ENCODE assay signal across 8 cellular contexts in the genomic region with DNA sequence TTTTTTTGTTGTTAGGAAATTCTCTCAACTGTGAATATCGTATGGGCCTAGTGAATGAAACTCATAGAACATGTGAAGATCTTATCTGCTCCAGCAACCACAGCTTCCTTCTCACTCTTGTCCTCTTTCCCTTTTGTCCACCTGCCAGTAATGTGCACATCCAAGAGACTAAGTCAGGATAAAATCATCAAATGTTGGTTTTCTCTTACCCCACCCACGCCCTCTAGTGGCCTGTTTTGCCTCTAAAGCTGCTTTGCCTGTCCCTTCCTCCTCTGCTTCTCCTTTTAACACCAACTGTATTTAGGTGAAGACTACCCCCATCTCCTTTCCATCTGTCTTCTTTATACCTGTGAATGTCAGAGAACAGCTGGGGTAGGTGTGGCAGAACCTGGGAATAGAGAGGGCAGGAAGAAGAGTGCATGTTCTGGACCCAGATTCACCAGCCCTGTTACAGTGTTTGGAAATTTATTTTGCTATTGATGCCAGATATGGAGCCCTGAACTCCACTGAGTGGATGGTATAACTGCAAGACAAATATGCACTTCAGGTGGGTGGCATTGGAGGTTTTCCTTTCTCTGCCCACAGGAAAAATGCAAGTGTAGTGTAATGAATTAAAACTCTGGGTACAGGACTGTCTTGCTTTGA. TPM values are rescaled to one million over a fixed set of nuclear protein-coding genes. Genes with fewer than 3 reads are reported as not detected.
DNase-seq lines count a peak whose midpoint lies in the region; ATAC-seq and TF ChIP-seq lines count a peak whose summit lies in the region.

No MANE protein-coding gene starts in this region.

- H4K91ac ChIP-seq in IMR-90 (ENCODE audit: insufficient read depth, low read depth, low read length), result no peak overlapping the region

- DNase-seq in COLO668 (lab: John Stamatoyannopoulos, UW; ENCODE audit: unreplicated experiment), result peak; percentile 70
- peak; percentile 71 for DNase-seq in IMR-90
- peak; percentile 69 for DNase-seq in activated T-cell treated with anti-CD3 and anti-CD28 coated beads for 48 hours (ENCODE audit: low read depth)
- peak; percentile 11 for DNase-seq in esophagus squamous epithelium (lab: John Stamatoyannopoulos, UW)
- DNase-seq in stimulated activated naive CD8-positive, alpha-beta T cell treated with anti-CD3 and anti-CD28 coated beads, Interleukin-15, Interleukin-2, amounts not matched to agents 100 U/mL and 50 U/mL, for 24 hours, result peak; percentile 84

- H4K8ac ChIP-seq in IMR-90 (ENCODE audit: low read depth in 2 of 2, low read length in 2 of 2), result peak overlapping the region in 1 of 2 experiments; percentile 48; a peak in 1 of 4 replicates

- H3K9ac ChIP-seq in IMR-90 (ENCODE audit: low read depth, low read length), result peak overlapping the region; percentile 55; the same call in 1 of the 2 replicates
- H3K9ac ChIP-seq in OCI-LY3 (ENCODE audit: low read length), result peak overlapping the region; percentile 25

- TF ChIP-seq POLR2A in IMR-90 (IDR thresholded peaks at IDR 0.05; ENCODE audit: low read depth, low read length) (no peak), esophagus squamous epithelium (IDR thresholded peaks at IDR 0.05) (no peak)

- H2BK5ac ChIP-seq in IMR-90 (ENCODE audit: low read depth, low read length, poor library complexity, severe bottlenecking), result no peak overlapping the region

- TF ChIP-seq RAD21 in IMR-90 (IDR thresholded peaks at IDR 0.05; ENCODE audit: low read length), result peak; percentile 77

- H3K23ac ChIP-seq in IMR-90 (ENCODE audit: low read depth, low read length), result no peak overlapping the region

- H3K14ac ChIP-seq in IMR-90 (replicated peaks; ENCODE audit: low read depth, low read length), result no peak overlapping the region

- dilution Hi-C loops in IMR-90 (cut with HindIII; ENCODE audit: low sequenced_read_pairs, unreplicated experiment), result no loop called here

- no peak overlapping the region for H3K4me3 Mint-ChIP-seq in nephron

- H2AK9ac ChIP-seq in IMR-90 (replicated peaks; ENCODE audit: low read depth, low read length, poor library complexity), result no peak overlapping the region

- no peaks in the 10 kb centered on the region for H3K36me3 Mint-ChIP-seq in nephron (ENCODE audit: low read depth)

- H3K4me1 ChIP-seq in IMR-90 (ENCODE audit: control insufficient read depth, insufficient read depth, low read length) (peaks cover 11% of the 10 kb centered on the region), OCI-LY3 (ENCODE audit: low read length) (peaks cover 63% of the 10 kb centered on the region), esophagus squamous epithelium (peaks cover 0 to 39% (median 4%) of the 10 kb centered on the region in 3 donors)

- no peak overlapping the region for H3K56ac ChIP-seq in IMR-90 (ENCODE audit: extremely low read depth, insufficient read depth, low read length)

- CTCF ChIA-PET in IMR-90 (lab: Yijun Ruan, JAX), result interaction anchor here (0.6 to 1.8 kb wide), 13 partner anchors 8 to 823 kb away, joined by 3 to 9 read pairs (median 4); partner anchors contain the start of gene MGAT5

- peak; percentile 52 for ATAC-seq in IMR-90 (ENCODE audit: low read depth)
- no peak for ATAC-seq in stimulated activated naive CD8-positive, alpha-beta T cell treated with anti-CD3 and anti-CD28 coated beads, Interleukin-15, Interleukin-2, amounts not matched to agents 100 U/mL and 50 U/mL, for 24 hours
- ATAC-seq in HG03521 (IDR thresholded peaks at IDR 0.05; ENCODE audit: unreplicated experiment), result no peak

- H3K4me1 Mint-ChIP-seq in nephron, result peaks cover 20% of the 10 kb centered on the region

- H3K79me2 ChIP-seq in OCI-LY3 (ENCODE audit: low read length), result no peaks in the 10 kb centered on the region

- H2AK5ac ChIP-seq in IMR-90 (ENCODE audit: low read depth, low read length), result peak overlapping the region; percentile 82

- H3K27me3 ChIP-seq in IMR-90 (ENCODE audit: control insufficient read depth, insufficient read depth, low read length), result no peaks in the 10 kb centered on the region
- peaks cover 64% of the 10 kb centered on the region for H3K27me3 ChIP-seq in OCI-LY3 (ENCODE audit: low read depth, low read length)
- no peaks in the 10 kb centered on the region for H3K27me3 ChIP-seq in esophagus squamous epithelium

- H4K20me1 ChIP-seq in IMR-90 (ENCODE audit: insufficient read depth, low read length) (peaks cover 48% of the 10 kb centered on the region; the same call in 1 of the 2 replicates), OCI-LY3 (ENCODE audit: insufficient read depth, low read length) (peaks cover 81% of the 10 kb centered on the region)

- WGBS in IMR-90 (ENCODE audit: extremely low coverage in 2 of 2, insufficient read length in 1 of 2), 2 experiments, result no CpG with 5 or more reads among the region's 2 CpGs
- WGBS in esophagus squamous epithelium, 2 donors, result 28 to 30% methylated on average over 2 of the region's 2 CpGs

- peaks cover 14% of the 10 kb centered on the region for H3K9me1 ChIP-seq in IMR-90 (ENCODE audit: insufficient read depth, low read length)

- no peaks in the 10 kb centered on the region for H3K36me3 ChIP-seq in IMR-90 (ENCODE audit: control insufficient read depth, insufficient read depth, low read length)
- H3K36me3 ChIP-seq in OCI-LY3 (replicated peaks; ENCODE audit: low read depth, low read length), result no peaks in the 10 kb centered on the region
- no peaks in the 10 kb centered on the region for H3K36me3 ChIP-seq in esophagus squamous epithelium

- peaks cover 31 to 70% of the 10 kb centered on the region in 2 experiments for H3K79me1 ChIP-seq in IMR-90 (ENCODE audit: low read depth in 1 of 2, low read length in 2 of 2)

- no peaks in the 10 kb centered on the region for H3K9me3 Mint-ChIP-seq in nephron

- H3K9me3 ChIP-seq in IMR-90 (ENCODE audit: control insufficient read depth, insufficient read depth, low read length) (no peaks in the 10 kb centered on the region), OCI-LY3 (ENCODE audit: insufficient read depth, low read length) (no peaks in the 10 kb centered on the region), esophagus squamous epithelium (no peaks in the 10 kb centered on the region)

- TF ChIP-seq CTCF in IMR-90 (conservative IDR thresholded peaks at IDR 0.05; ENCODE audit: low read depth, low read length), result peak; percentile 74
- TF ChIP-seq CTCF in OCI-LY3 (IDR thresholded peaks at IDR 0.05; ENCODE audit: low read depth, low read length), result peak; percentile 91
- TF ChIP-seq CTCF in esophagus squamous epithelium (IDR thresholded peaks at IDR 0.05), result peak; percentile 59 to 81 (median 68)
- TF ChIP-seq CTCF in nephron (IDR thresholded peaks at IDR 0.05; ENCODE audit: unreplicated experiment in 3 of 3), result peak; percentile 62 to 70 (median 66)

- H3K4me2 ChIP-seq in IMR-90 (ENCODE audit: low read depth, low read length), result no peak overlapping the region
- peak overlapping the region; percentile 90 for H3K4me2 ChIP-seq in OCI-LY3 (ENCODE audit: low read length)

- no peak overlapping the region for H2BK120ac ChIP-seq in IMR-90 (ENCODE audit: low read depth, low read length)

- H3K4ac ChIP-seq in IMR-90 (ENCODE audit: low read depth, low read length), result 0 out of 2 replicates have a peak overlapping the region, but pooled peaks have one; percentile 39

- in situ Hi-C loops in IMR-90 (cut with MboI; ENCODE audit: low sequenced_read_pairs), result loop anchor here (25.0 kb wide), 1 partner anchor 358 kb away; no protein-coding TSS in a partner anchor

- H2BK15ac ChIP-seq in IMR-90 (ENCODE audit: low read depth, low read length), result peak overlapping the region; percentile 53; the same call in 1 of the 3 replicates

- H4K5ac ChIP-seq in IMR-90 (ENCODE audit: low read depth, low read length), result no peak overlapping the region

- H3K18ac ChIP-seq in IMR-90 (ENCODE audit: low read depth, low read length), result no peak overlapping the region; the same call in 1 of the 2 replicates

- H2BK20ac ChIP-seq in IMR-90 (ENCODE audit: low read depth, low read length), result peak overlapping the region; percentile 30; the same call in 1 of the 2 replicates

- H3K4me3 ChIP-seq in IMR-90 (ENCODE audit: insufficient read depth, low read depth, low read length), result no peak overlapping the region
- peak overlapping the region; percentile 64 for H3K4me3 ChIP-seq in OCI-LY3 (ENCODE audit: low read length)
- no peak overlapping the region for H3K4me3 ChIP-seq in esophagus squamous epithelium

- BruUV-seq in IMR-90 (replicated peaks; lab: Mats Ljungman, UMichigan), result no TSS peak

- H3K27me3 Mint-ChIP-seq in nephron (ENCODE audit: low read depth), result no peaks in the 10 kb centered on the region

- intact Hi-C loops in IMR-90 (cut with micrococcal nuclease), result loop anchor here (1.0 to 5.0 kb wide), 3 partner anchors 127 to 359 kb away; no protein-coding TSS in a partner anchor
- intact Hi-C loops in esophagus squamous epithelium (cut with DNase I), result no loop called here

- H3K27ac ChIP-seq in IMR-90 (ENCODE audit: insufficient read depth, low read length), result no peak overlapping the region
- no peak overlapping the region for H3K27ac ChIP-seq in OCI-LY3 (ENCODE audit: low read length)
- no peak overlapping the region for H3K27ac ChIP-seq in esophagus squamous epithelium

- POLR2A ChIA-PET in IMR-90 (lab: Charles Lee; ENCODE audit: unreplicated experiment), result no interaction called here

- H3K27ac Mint-ChIP-seq in nephron, result peak overlapping the region in 2 of 3 experiments; percentile 21

- H2AFZ ChIP-seq in IMR-90 (replicated peaks; ENCODE audit: low read length, poor library complexity), result no peak overlapping the region
- H2AFZ ChIP-seq in OCI-LY3 (ENCODE audit: low read depth, low read length), result no peak overlapping the region

TF ChIP-seq in IMR-90, 13 proteins besides CTCF, POLR2A, EP300 and RAD21:
- TF ChIP-seq SMC3 (IDR thresholded peaks at IDR 0.05; ENCODE audit: low read depth, low read length) (peak; percentile 77), RFX5 (IDR thresholded peaks at IDR 0.05; ENCODE audit: low read depth, low read length) (no peak)

RNA-seq across cellular contexts. Expression of gene MGAT5, which starts 8.4 kb away (rescaled TPM):
- total RNA-seq in IMR-90 (2012; rRNA removed) (47.8 and 59.9 TPM in 2 replicates), esophagus squamous epithelium (10 to 100 TPM; 14.2 to 29.2 (median 24.6) TPM)
- polyA plus RNA-seq in IMR-90 (2012; rRNA removed), result 20.2 and 22.9 TPM in 2 replicates
- 16.0 and 23.2 TPM in 2 replicates for polyA plus RNA-seq in IMR-90 (2012; cell fraction: cytosol; rRNA removed)
- 7.9 and 19.2 TPM in 2 replicates for polyA plus RNA-seq in IMR-90 (2012; cell fraction: nucleus; rRNA removed; ENCODE audit: low replicate concordance)

Comparison
In these comparisons a context has a peak if more than half of its experiments do, and no peak if none do; other contexts are left out.
1. DNase-seq: peak in every context shown above with its lines; median percentile 84 in stimulated activated naive CD8-positive, alpha-beta T cell treated with anti-CD3 and anti-CD28 coated beads, Interleukin-15, Interleukin-2, amounts not matched to agents 100 U/mL and 50 U/mL, for 24 hours; 71 in IMR-90; 70 in COLO668; 69 in activated T-cell treated with anti-CD3 and anti-CD28 coated beads for 48 hours; 11 in esophagus squamous epithelium.